In the genomic region with DNA sequence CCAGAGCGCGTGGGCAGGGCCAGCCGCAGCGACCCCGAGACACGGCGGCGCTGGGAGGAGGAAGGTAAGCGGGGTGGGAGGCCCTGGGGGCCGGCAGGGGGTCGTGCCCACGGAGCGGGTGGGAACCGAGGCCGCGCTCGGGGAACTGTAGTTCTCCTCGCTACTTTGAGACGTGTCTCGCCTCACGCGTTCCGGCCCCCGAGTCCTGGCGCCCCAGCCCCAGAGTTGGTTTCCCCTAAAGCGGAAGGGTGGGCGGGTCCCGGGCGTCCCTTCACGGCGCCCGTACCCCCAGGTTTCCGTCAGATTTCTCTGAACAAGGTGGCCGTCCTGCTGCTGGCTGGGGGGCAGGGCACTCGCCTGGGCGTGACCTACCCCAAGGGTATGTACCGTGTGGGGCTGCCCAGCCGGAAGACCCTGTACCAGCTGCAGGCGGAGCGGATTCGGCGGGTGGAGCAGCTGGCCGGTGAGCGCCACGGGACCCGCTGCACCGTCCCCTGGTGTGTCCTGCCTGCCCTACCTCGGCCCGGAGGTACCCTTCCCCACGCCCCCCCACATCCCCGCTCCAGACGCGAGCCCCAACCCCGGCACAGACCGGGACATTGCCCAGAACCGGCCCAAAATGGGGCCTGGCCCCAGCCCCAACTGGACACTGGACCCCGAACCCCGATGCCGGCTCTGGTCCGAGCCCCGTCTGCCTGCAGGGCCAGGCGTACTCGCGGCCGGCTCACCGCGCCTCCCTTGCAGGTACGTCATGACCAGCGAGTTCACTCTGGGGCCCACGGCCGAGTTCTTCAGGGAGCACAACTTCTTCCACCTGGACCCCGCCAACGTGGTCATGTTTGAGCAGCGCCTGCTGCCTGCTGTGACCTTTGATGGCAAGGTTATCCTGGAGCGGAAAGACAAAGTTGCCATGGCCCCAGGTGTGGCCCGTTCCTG, we compare ENCODE assay signal across 6 cellular contexts. TPM values are rescaled to one million over a fixed set of nuclear protein-coding genes. Genes with fewer than 3 reads are reported as not detected.
DNase-seq lines count a peak whose midpoint lies in the region; ATAC-seq and TF ChIP-seq lines count a peak whose summit lies in the region.

No MANE protein-coding gene starts in this region.

- POLR2A ChIA-PET in Caco-2 (lab: Charles Lee), result no interaction called here
- POLR2A ChIA-PET in naive thymus-derived CD4-positive, alpha-beta T cell (lab: Charles Lee), result interaction anchor here (0.6 to 3.0 kb wide), 4 partner anchors 8 to 146 kb away, joined by 4 to 18 read pairs (median 10); a partner anchor contains a TSS

- H3K27me3 Mint-ChIP-seq in Caco-2 (ENCODE audit: insufficient read depth, unreplicated experiment), result no peaks in the 10 kb centered on the region
- no peaks in the 10 kb centered on the region for H3K27me3 Mint-ChIP-seq in naive thymus-derived CD4-positive, alpha-beta T cell

- in situ Hi-C loops in astrocyte of the cerebellum (cut with HindIII; ENCODE audit: low sequenced_read_pairs), result no loop called here

- peaks cover 1% of the 10 kb centered on the region for H3K36me3 ChIP-seq in Caco-2 (ENCODE audit: control insufficient read depth, insufficient read depth, low read length)
- H3K36me3 ChIP-seq in naive thymus-derived CD4-positive, alpha-beta T cell (ENCODE audit: control insufficient read depth in 2 of 3, insufficient read depth in 3 of 3, low read length in 3 of 3), result peaks cover 0 to 23% (median 0%) of the 10 kb centered on the region in 3 experiments

- peaks cover 12% of the 10 kb centered on the region for H3K36me3 Mint-ChIP-seq in Caco-2 (ENCODE audit: insufficient read depth, unreplicated experiment)
- H3K36me3 Mint-ChIP-seq in naive thymus-derived CD4-positive, alpha-beta T cell, result peaks cover 0 to 4% (median 0%) of the 10 kb centered on the region in 5 donors

- TF ChIP-seq CTCF in Caco-2 (IDR thresholded peaks at IDR 0.05; ENCODE audit: insufficient read depth in 1 of 2, low read depth in 1 of 2, low read length in 1 of 2, severe bottlenecking in 1 of 2, unreplicated experiment in 1 of 2) (no peak), astrocyte of the cerebellum (IDR thresholded peaks at IDR 0.05; ENCODE audit: low read depth, low read length, missing control alignments) (no peak)

- CTCF ChIA-PET in Caco-2 (lab: Charles Lee), result interaction anchor here (2.3 kb wide), 1 partner anchor 10 kb away, joined by 13 read pairs; no protein-coding TSS in a partner anchor
- CTCF ChIA-PET in naive thymus-derived CD4-positive, alpha-beta T cell (lab: Charles Lee), result interaction anchor here (0.7 kb wide), 1 partner anchor 14 kb away, joined by 3 read pairs; no protein-coding TSS in a partner anchor

- H3K4me1 Mint-ChIP-seq in Caco-2 (ENCODE audit: low read depth, unreplicated experiment), result no peaks in the 10 kb centered on the region
- peaks cover 0 to 15% (median 0%) of the 10 kb centered on the region in 7 donors for H3K4me1 Mint-ChIP-seq in naive thymus-derived CD4-positive, alpha-beta T cell

- H3K4me3 ChIP-seq in Caco-2 (ENCODE audit: low read depth, low read length), result peak overlapping the region; percentile 75
- peak overlapping the region; percentile 56 for H3K4me3 ChIP-seq in astrocyte of the cerebellum (ENCODE audit: low read depth, low read length)
- peak overlapping the region; percentile 47 for H3K4me3 ChIP-seq in naive thymus-derived CD4-positive, alpha-beta T cell (ENCODE audit: low read length)

- TSS peak; percentile 23 for BruUV-seq in Caco-2 (replicated peaks; lab: Mats Ljungman, UMichigan)

- peaks cover 17% of the 10 kb centered on the region for H3K4me1 ChIP-seq in Caco-2
- H3K4me1 ChIP-seq in naive thymus-derived CD4-positive, alpha-beta T cell (ENCODE audit: control insufficient read depth in 2 of 2, insufficient read depth in 2 of 2, low read length in 2 of 2), result peaks cover 6 to 8% of the 10 kb centered on the region in 2 donors

- no peaks in the 10 kb centered on the region for H3K9me3 ChIP-seq in Caco-2
- H3K9me3 ChIP-seq in naive thymus-derived CD4-positive, alpha-beta T cell (ENCODE audit: control insufficient read depth in 2 of 3, low read length in 3 of 3), result no peaks in the 10 kb centered on the region

- no peaks in the 10 kb centered on the region for H3K27me3 ChIP-seq in Caco-2 (replicated peaks; ENCODE audit: control insufficient read depth, insufficient read depth, low read length)
- H3K27me3 ChIP-seq in naive thymus-derived CD4-positive, alpha-beta T cell (ENCODE audit: control insufficient read depth in 2 of 2, insufficient read depth in 2 of 2, low read length in 2 of 2), result no peaks in the 10 kb centered on the region

- peak; percentile 24 for ATAC-seq in HG03432 (IDR thresholded peaks at IDR 0.05; ENCODE audit: unreplicated experiment)
- peak; percentile 41 for ATAC-seq in naive thymus-derived CD4-positive, alpha-beta T cell
- no peak for ATAC-seq in GM21526 (IDR thresholded peaks at IDR 0.05; ENCODE audit: low FRiP score, unreplicated experiment)

- H3K27ac ChIP-seq in naive thymus-derived CD4-positive, alpha-beta T cell (ENCODE audit: low read depth, low read length), result peak overlapping the region; percentile 70

- intact Hi-C loops in Caco-2 (cut with micrococcal nuclease; ENCODE audit: unreplicated experiment), result no loop called here
- intact Hi-C loops in naive thymus-derived CD4-positive, alpha-beta T cell (cut with micrococcal nuclease), result loop anchor here (1.0 kb wide), 3 partner anchors 8 to 17 kb away; a partner anchor contains a TSS

- no peak for DNase-seq in Caco-2
- no peak for DNase-seq in astrocyte of the cerebellum (ENCODE audit: low read depth)
- peak in 5 of 9 donors; percentile 21 to 45 (median 29) for DNase-seq in naive thymus-derived CD4-positive, alpha-beta T cell
- no peak for DNase-seq in NCI-H226

- H3K9me3 Mint-ChIP-seq in Caco-2 (ENCODE audit: unreplicated experiment), result no peaks in the 10 kb centered on the region
- H3K9me3 Mint-ChIP-seq in naive thymus-derived CD4-positive, alpha-beta T cell, result no peaks in the 10 kb centered on the region

- H3K27ac Mint-ChIP-seq in Caco-2 (ENCODE audit: unreplicated experiment), result no peak overlapping the region
- H3K27ac Mint-ChIP-seq in naive thymus-derived CD4-positive, alpha-beta T cell, result peak overlapping the region in 1 of 9 donors; percentile 30

- peak overlapping the region; percentile 60 for H3K4me3 Mint-ChIP-seq in Caco-2 (ENCODE audit: unreplicated experiment)
- peak overlapping the region; percentile 52 to 83 (median 74) for H3K4me3 Mint-ChIP-seq in naive thymus-derived CD4-positive, alpha-beta T cell

RNA-seq across cellular contexts. Expression of a gene that starts 0.7 kb away (rescaled TPM):
- 22.7 and 24.6 TPM in 2 replicates for total RNA-seq in Caco-2 (2022)
- 10 to 100 TPM; 11.6 to 27.6 (median 15.2) TPM for total RNA-seq in naive thymus-derived CD4-positive, alpha-beta T cell
- 1 to 10 TPM in 1 of 2 donors, under 1 TPM in 1; 0.71 to 1.4 TPM for polyA plus RNA-seq in naive thymus-derived CD4-positive, alpha-beta T cell

RNA-seq across cellular contexts. Expression of a gene that starts 7.7 kb away (rescaled TPM):
- 53.3 and 57.5 TPM in 2 replicates for total RNA-seq in Caco-2 (2022)
- total RNA-seq in naive thymus-derived CD4-positive, alpha-beta T cell, result 10 to 100 TPM in 1 of 5 experiments, 1 to 10 TPM in 1, under 1 TPM in 3; 0.16 to 22.1 (median 0.74) TPM
- polyA plus RNA-seq in naive thymus-derived CD4-positive, alpha-beta T cell, result under 1 TPM in 1 of 2 donors, not detected in 1; 0.18 TPM

RNA-seq across cellular contexts. Expression of a gene that starts 8.8 kb away (rescaled TPM):
- 57.7 and 58.0 TPM in 2 replicates for total RNA-seq in Caco-2 (2022)
- total RNA-seq in naive thymus-derived CD4-positive, alpha-beta T cell, result 10 to 100 TPM; 57.3 to 74.2 (median 70.2) TPM
- 10 to 100 TPM; 36.0 to 51.2 TPM for polyA plus RNA-seq in naive thymus-derived CD4-positive, alpha-beta T cell

RNA-seq across cellular contexts. Expression of a gene that starts 24.2 kb away (rescaled TPM):
- 2.9 and 3.4 TPM in 2 replicates for total RNA-seq in Caco-2 (2022)
- total RNA-seq in naive thymus-derived CD4-positive, alpha-beta T cell, result not detected
- not detected for polyA plus RNA-seq in naive thymus-derived CD4-positive, alpha-beta T cell

RNA-seq across cellular contexts. Expression of a gene that starts 32.0 kb away (rescaled TPM):
- total RNA-seq in Caco-2 (2022), result 44.1 and 49.2 TPM in 2 replicates
- total RNA-seq in naive thymus-derived CD4-positive, alpha-beta T cell, result 10 to 100 TPM in 2 of 5 experiments, 1 to 10 TPM in 3; 2.3 to 37.5 (median 7.4) TPM
- 1 to 10 TPM in 1 of 2 donors, under 1 TPM in 1; 0.36 to 1.2 TPM for polyA plus RNA-seq in naive thymus-derived CD4-positive, alpha-beta T cell

Comparison
In these comparisons a context has a peak if more than half of its experiments do, and no peak if none do; other contexts are left out.
1. DNase-seq: peak in naive thymus-derived CD4-positive, alpha-beta T cell (5 of 9); none in Caco-2 (0 of 2), astrocyte of the cerebellum (single experiment) and NCI-H226 (single experiment).
2. Peak in every context shown above with its lines, with median percentiles within 50 percentile points of each other: H3K4me3 ChIP-seq.